12 cellular contexts compared by ENCODE assay signal in genomic region chr7:119397156-119397555, GRCh38.
DNase-seq lines count a peak whose midpoint lies in the region; ATAC-seq lines count a peak whose summit lies in the region.
"Had no signal": no experiment of that assay in that cellular context is flagged by ENCODE, and none has a peak within 500 bp of the region (broad histone marks: within the 10 kb centered on the region; RNA-seq: fewer than 3 reads in every experiment).

No MANE protein-coding gene starts in this region.

- no peaks in the 10 kb centered on the region for H3K4me1 Mint-ChIP-seq in natural killer cell treated with Interleukin-12 subunit alpha and Interleukin-12 subunit beta and Interleukin-15 and Interleukin-18, amount 100 ng/mL, for 72 hours (ENCODE audit: low read depth in 2 of 2)
- H3K4me1 Mint-ChIP-seq: IgD-negative memory B cell had no signal

- H3K9me3 Mint-ChIP-seq in natural killer cell treated with Interleukin-12 subunit alpha and Interleukin-12 subunit beta and Interleukin-15 and Interleukin-18, amount 100 ng/mL, for 72 hours = peaks cover 9% of the 10 kb centered on the region
- H3K9me3 Mint-ChIP-seq: type B pancreatic cell had no signal

- H3K36me3 Mint-ChIP-seq in natural killer cell treated with Interleukin-12 subunit alpha and Interleukin-12 subunit beta and Interleukin-15 and Interleukin-18, amount 100 ng/mL, for 72 hours = no peaks in the 10 kb centered on the region
- H3K36me3 Mint-ChIP-seq: IgD-negative memory B cell, type B pancreatic cell had no signal

- H3K27me3 Mint-ChIP-seq in natural killer cell treated with Interleukin-12 subunit alpha and Interleukin-12 subunit beta and Interleukin-15 and Interleukin-18, amount 100 ng/mL, for 72 hours = no peaks in the 10 kb centered on the region
- H3K27me3 Mint-ChIP-seq: IgD-negative memory B cell had no signal

- H3K27ac Mint-ChIP-seq in natural killer cell treated with Interleukin-12 subunit alpha and Interleukin-12 subunit beta and Interleukin-15 and Interleukin-18, amount 100 ng/mL, for 72 hours = no peak overlapping the region
- H3K27ac Mint-ChIP-seq: IgD-negative memory B cell, type B pancreatic cell had no signal

- H3K4me3 Mint-ChIP-seq in natural killer cell treated with Interleukin-12 subunit alpha and Interleukin-12 subunit beta and Interleukin-15 and Interleukin-18, amount 100 ng/mL, for 72 hours = no peak overlapping the region
- H3K4me3 Mint-ChIP-seq: IgD-negative memory B cell, type B pancreatic cell had no signal

- peak; percentile 97 for ATAC-seq in GM18502 (IDR thresholded peaks at IDR 0.05; ENCODE audit: poor library complexity, unreplicated experiment)
- ATAC-seq in GM21360 (IDR thresholded peaks at IDR 0.05; ENCODE audit: unreplicated experiment) = peak; percentile 90
- ATAC-seq in HG02870 (IDR thresholded peaks at IDR 0.05; ENCODE audit: unreplicated experiment) = peak; percentile 91
- peak; percentile 77 for ATAC-seq in HG03442 (IDR thresholded peaks at IDR 0.05; ENCODE audit: unreplicated experiment)
- no peak for ATAC-seq in natural killer cell treated with Interleukin-12 subunit alpha and Interleukin-12 subunit beta and Interleukin-15 and Interleukin-18, amount 100 ng/mL, for 72 hours

- no peak for DNase-seq in hepatic stellate cell (ENCODE audit: low spot score)
- no peak for DNase-seq in activated CD8-positive, alpha-beta memory T cell treated with anti-CD3 and anti-CD28 coated beads, Interleukin-2, amount 50 U/mL, for 48 hours
- DNase-seq in natural killer cell treated with Interleukin-12 subunit alpha and Interleukin-12 subunit beta and Interleukin-15 and Interleukin-18, amount 100 ng/mL, for 72 hours (ENCODE audit: low spot score) = no peak
- no peak for DNase-seq in A172 (ENCODE audit: low spot score)
- DNase-seq: ACHN, H7 had no signal

Comparison
In these comparisons a context has a peak if more than half of its experiments do, and no peak if none do; other contexts are left out.
1. ATAC-seq: peak in GM18502 (single experiment), GM21360 (single experiment), HG02870 (single experiment) and HG03442 (single experiment); none in natural killer cell treated with Interleukin-12 subunit alpha and Interleukin-12 subunit beta and Interleukin-15 and Interleukin-18, amount 100 ng/mL, for 72 hours (0 of 2).